In genomic region chr18:67425724-67426123, GRCh38 we compare ENCODE assay signal across 15 cellular contexts.
DNase-seq lines count a peak whose midpoint lies in the region; ATAC-seq, FAIRE-seq and TF ChIP-seq lines count a peak whose summit lies in the region.
"Had no signal": no experiment of that assay in that cellular context is flagged by ENCODE, and none has a peak within 500 bp of the region (broad histone marks: within the 10 kb centered on the region; RNA-seq: fewer than 3 reads in every experiment).

No MANE protein-coding gene starts in this region.

- no peak for ATAC-seq in HG03520 (IDR thresholded peaks at IDR 0.05; ENCODE audit: unreplicated experiment)

- peaks cover 11% of the 10 kb centered on the region for H3K4me1 ChIP-seq in astrocyte (ENCODE audit: insufficient read depth, low read length)

- no peak overlapping the region for H3K4me3 Mint-ChIP-seq in astrocyte (ENCODE audit: unreplicated experiment)
- H3K4me3 Mint-ChIP-seq in activated CD4-positive, alpha-beta memory T cell treated with anti-CD3 and anti-CD28 coated beads for 36 hours, result no peak overlapping the region
- H3K4me3 Mint-ChIP-seq: activated naive CD4-positive, alpha-beta T cell treated with anti-CD3 and anti-CD28 coated beads, Interleukin-2, amount 10 ng/mL, durations not matched to agents 7 days and 5 days had no signal

- no peaks in the 10 kb centered on the region for H3K9me3 ChIP-seq in astrocyte (ENCODE audit: insufficient read depth, low read depth, low read length)

- H3K79me2 ChIP-seq in astrocyte (ENCODE audit: insufficient read depth, low read length), result no peaks in the 10 kb centered on the region

- no peak overlapping the region for H2AFZ ChIP-seq in astrocyte (ENCODE audit: low read depth, low read length)

- H3K27me3 ChIP-seq in BJ (ENCODE audit: control insufficient read depth, insufficient read depth, low read length) (no peaks in the 10 kb centered on the region), astrocyte (ENCODE audit: insufficient read depth, low read length) (no peaks in the 10 kb centered on the region)

- H3K36me3 ChIP-seq in BJ (ENCODE audit: control insufficient read depth, insufficient read depth, low read length) (no peaks in the 10 kb centered on the region), astrocyte (ENCODE audit: insufficient read depth, low read length) (no peaks in the 10 kb centered on the region)

- no peak overlapping the region for H3K4me3 ChIP-seq in BJ (ENCODE audit: low read depth, low read length)
- H3K4me3 ChIP-seq in astrocyte (ENCODE audit: insufficient read depth, low read depth, low read length), result no peak overlapping the region

- TF ChIP-seq CTCF in BJ (IDR thresholded peaks at IDR 0.05; ENCODE audit: insufficient read depth, low read depth, low read length) (no peak), astrocyte (IDR thresholded peaks at IDR 0.05; ENCODE audit: insufficient read depth, low read depth, low read length) (no peak)

- peak overlapping the region; percentile 14 for H3K4me2 ChIP-seq in astrocyte (ENCODE audit: low read length)

- POLR2A ChIA-PET in BJ (lab: Charles Lee), result interaction anchor here (0.5 to 0.6 kb wide), 3 partner anchors 157 to 867 kb away, joined by 3 read pairs; no protein-coding TSS in a partner anchor
- POLR2A ChIA-PET in activated CD4-positive, alpha-beta memory T cell treated with anti-CD3 and anti-CD28 coated beads for 36 hours (lab: Charles Lee), result no interaction called here

- peak overlapping the region; percentile 33 for H3K27ac ChIP-seq in astrocyte (ENCODE audit: low read depth, low read length)

- H4K20me1 ChIP-seq in astrocyte (ENCODE audit: insufficient read depth, low read length), result no peaks in the 10 kb centered on the region

- CTCF ChIA-PET in BJ (lab: Yijun Ruan, JAX), result interaction anchor here (1.0 to 1.4 kb wide), 2 partner anchors 90 to 208 kb away, joined by 3 to 4 read pairs; no protein-coding TSS in a partner anchor
- CTCF ChIA-PET in activated CD4-positive, alpha-beta memory T cell treated with anti-CD3 and anti-CD28 coated beads for 36 hours (lab: Charles Lee), result no interaction called here

- H3K9ac ChIP-seq in astrocyte (ENCODE audit: low read length), result no peak overlapping the region

- peaks cover 3% of the 10 kb centered on the region for H3K9me3 Mint-ChIP-seq in astrocyte (ENCODE audit: unreplicated experiment)
- H3K9me3 Mint-ChIP-seq in activated CD4-positive, alpha-beta memory T cell treated with anti-CD3 and anti-CD28 coated beads for 36 hours, result no peaks in the 10 kb centered on the region
- H3K9me3 Mint-ChIP-seq: activated naive CD4-positive, alpha-beta T cell treated with anti-CD3 and anti-CD28 coated beads, Interleukin-2, amount 10 ng/mL, durations not matched to agents 7 days and 5 days had no signal

- DNase-seq in BJ (ENCODE audit: low read depth), result peak; percentile 76
- peak; percentile 13 for DNase-seq in HK-2 (ENCODE audit: unreplicated experiment)
- peak; percentile 98 for DNase-seq in astrocyte (ENCODE audit: low read depth)
- peak; percentile 93 for DNase-seq in kidney tubule cell (ENCODE audit: low spot score)
- no peak for DNase-seq in HTR-8/SVneo (ENCODE audit: insufficient read length, low spot score)
- DNase-seq in activated CD4-positive, alpha-beta memory T cell treated with anti-CD3 and anti-CD28 coated beads for 36 hours, result no peak
- no peak for DNase-seq in NOMO-1 (lab: John Stamatoyannopoulos, UW; ENCODE audit: unreplicated experiment in 2 of 2)
- DNase-seq: activated naive CD4-positive, alpha-beta T cell treated with anti-CD3 and anti-CD28 coated beads, Interleukin-2, amount 10 ng/mL, durations not matched to agents 7 days and 5 days; DMS153; effector CD4-positive, alpha-beta T cell; KBM-7; NCI-H345; SHP77 treated with DMSO at 0.1 percent for 48 hours had no signal

- no peaks in the 10 kb centered on the region for H3K36me3 Mint-ChIP-seq in astrocyte (ENCODE audit: low read depth, unreplicated experiment)
- no peaks in the 10 kb centered on the region for H3K36me3 Mint-ChIP-seq in activated CD4-positive, alpha-beta memory T cell treated with anti-CD3 and anti-CD28 coated beads for 36 hours
- H3K36me3 Mint-ChIP-seq: activated naive CD4-positive, alpha-beta T cell treated with anti-CD3 and anti-CD28 coated beads, Interleukin-2, amount 10 ng/mL, durations not matched to agents 7 days and 5 days had no signal

- H3K27ac Mint-ChIP-seq in astrocyte (ENCODE audit: unreplicated experiment), result no peak overlapping the region
- H3K27ac Mint-ChIP-seq in activated CD4-positive, alpha-beta memory T cell treated with anti-CD3 and anti-CD28 coated beads for 36 hours, result no peak overlapping the region
- H3K27ac Mint-ChIP-seq: activated naive CD4-positive, alpha-beta T cell treated with anti-CD3 and anti-CD28 coated beads, Interleukin-2, amount 10 ng/mL, durations not matched to agents 7 days and 5 days had no signal

- intact Hi-C loops in activated CD4-positive, alpha-beta memory T cell treated with anti-CD3 and anti-CD28 coated beads for 36 hours (cut with micrococcal nuclease), result no loop called here

- FAIRE-seq in astrocyte (lab: Jason Lieb, UNC) (peak; percentile 81), HTR-8/SVneo (lab: Jason Lieb, UNC) (no peak)
- FAIRE-seq: islet of Langerhans had no signal

- H3K27me3 Mint-ChIP-seq in astrocyte (ENCODE audit: low read depth, unreplicated experiment), result no peaks in the 10 kb centered on the region
- H3K27me3 Mint-ChIP-seq in activated CD4-positive, alpha-beta memory T cell treated with anti-CD3 and anti-CD28 coated beads for 36 hours, result no peaks in the 10 kb centered on the region
- H3K27me3 Mint-ChIP-seq: activated naive CD4-positive, alpha-beta T cell treated with anti-CD3 and anti-CD28 coated beads, Interleukin-2, amount 10 ng/mL, durations not matched to agents 7 days and 5 days had no signal

- peaks cover 2% of the 10 kb centered on the region for H3K4me1 Mint-ChIP-seq in astrocyte (ENCODE audit: low read depth, unreplicated experiment)
- H3K4me1 Mint-ChIP-seq in activated CD4-positive, alpha-beta memory T cell treated with anti-CD3 and anti-CD28 coated beads for 36 hours (ENCODE audit: low read depth), result peaks cover 2% of the 10 kb centered on the region
- H3K4me1 Mint-ChIP-seq: activated naive CD4-positive, alpha-beta T cell treated with anti-CD3 and anti-CD28 coated beads, Interleukin-2, amount 10 ng/mL, durations not matched to agents 7 days and 5 days had no signal

Comparison
In these comparisons a context has a peak if more than half of its experiments do, and no peak if none do; other contexts are left out.
1. DNase-seq: peak in BJ (single experiment), HK-2 (single experiment), astrocyte (single experiment) and kidney tubule cell (single experiment); none in HTR-8/SVneo (single experiment), activated CD4-positive, alpha-beta memory T cell treated with anti-CD3 and anti-CD28 coated beads for 36 hours (single experiment) and NOMO-1 (0 of 2).